In the genomic region with DNA sequence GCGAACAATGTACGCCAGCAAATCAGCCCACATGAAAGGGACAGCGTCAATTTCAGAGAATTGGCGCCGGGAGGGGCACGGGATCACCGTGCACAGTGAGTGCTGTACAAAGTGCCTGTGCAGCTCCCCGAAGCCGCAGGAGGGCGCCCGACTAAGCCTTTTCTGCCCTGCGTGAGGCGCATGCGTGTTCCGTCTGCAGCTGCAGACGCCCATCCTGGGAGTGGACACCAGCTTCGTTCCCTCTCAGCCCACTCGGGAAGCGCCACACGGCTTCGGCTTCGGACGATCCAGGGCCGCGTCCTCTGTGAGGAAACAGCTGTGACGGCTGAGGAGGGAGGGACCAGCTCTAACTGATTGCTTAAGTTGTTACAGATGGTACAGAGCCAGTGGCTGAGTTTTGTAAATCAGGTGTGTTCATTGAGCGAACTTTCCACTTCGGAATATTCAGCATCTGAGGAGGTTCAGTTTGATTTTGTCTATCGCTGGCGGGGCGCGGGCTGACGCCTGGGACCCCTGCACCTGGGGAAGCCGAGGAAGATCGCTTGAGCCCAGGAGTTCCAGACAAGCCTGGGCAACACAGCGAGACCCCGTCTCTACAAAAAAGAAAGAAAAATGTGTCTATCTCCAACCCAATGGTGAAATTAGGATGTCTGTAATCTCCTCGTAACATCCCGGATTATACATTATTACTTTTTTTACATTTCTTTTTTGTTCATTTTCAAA, we compare ENCODE assay signal across 1 cellular context.
TF ChIP-seq lines count a peak whose summit lies in the region.

No MANE protein-coding gene starts in this region.

TF ChIP-seq in GM12878, 131 proteins besides CTCF, POLR2A, EP300 and RAD21 (continued from another document):
- TF ChIP-seq ZBTB4 (CRISPR knock-in tag; IDR thresholded peaks at IDR 0.05) (no peak), IRF4 (IDR thresholded peaks at IDR 0.05; ENCODE audit: low read depth, low read length) (no peak), ZSCAN29 (IDR thresholded peaks at IDR 0.05) (no peak), RCOR1 (conservative IDR thresholded peaks at IDR 0.05; ENCODE audit: low read depth, low read length) (no peak), TCF3 (IDR thresholded peaks at IDR 0.05; ENCODE audit: borderline replicate concordance, insufficient read depth, low read depth, low read length) (no peak), ZNF24 (IDR thresholded peaks at IDR 0.05) (0 out of 2 replicates have a peak, but pooled peaks have one; percentile 23), NRF1 (conservative IDR thresholded peaks at IDR 0.05; ENCODE audit: low read depth, low read length) (0 out of 2 replicates have a peak, but pooled peaks have one; percentile 21), ZNF274 (IDR thresholded peaks at IDR 0.05; ENCODE audit: insufficient read depth, insufficient read length) (no peak), ATF3 (IDR thresholded peaks at IDR 0.05; ENCODE audit: borderline replicate concordance, extremely low read depth, low read depth, low read length) (no peak)
